ENCODE assay signal across 1 cellular context in the genomic region with DNA sequence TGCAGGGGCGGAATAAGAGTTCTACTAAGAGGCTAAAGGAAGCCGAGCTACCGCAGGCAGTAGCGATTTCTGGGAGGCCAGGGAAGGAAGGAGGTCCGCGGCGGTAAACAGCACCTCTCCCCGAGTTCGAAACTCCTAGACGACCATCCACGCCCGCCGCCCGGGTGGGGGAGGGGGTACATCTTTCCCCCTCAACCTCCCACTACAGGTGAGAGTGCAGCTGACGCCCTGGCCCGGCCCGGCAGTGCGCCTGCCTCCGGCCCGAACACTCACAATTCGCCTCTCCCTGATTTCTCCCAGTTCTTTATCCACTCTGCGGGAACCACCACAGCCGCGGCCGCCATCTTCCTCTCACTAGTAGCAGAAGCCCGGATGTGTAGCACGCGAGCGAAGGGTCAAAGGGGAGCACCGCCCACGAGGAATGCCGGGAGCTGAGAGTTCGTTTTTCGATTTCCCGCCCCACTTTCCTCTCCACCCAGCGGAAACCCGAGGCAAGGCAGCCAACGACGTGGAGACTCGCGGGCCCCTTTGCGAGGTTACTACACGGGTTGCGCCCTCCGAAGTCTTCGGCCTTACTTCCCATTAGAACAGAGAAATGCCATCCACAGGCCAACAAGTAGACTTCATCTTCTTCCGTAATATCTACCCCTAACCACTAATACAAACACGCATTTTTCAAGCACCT.
TF ChIP-seq lines count a peak whose summit lies in the region.

A gene with protein sequence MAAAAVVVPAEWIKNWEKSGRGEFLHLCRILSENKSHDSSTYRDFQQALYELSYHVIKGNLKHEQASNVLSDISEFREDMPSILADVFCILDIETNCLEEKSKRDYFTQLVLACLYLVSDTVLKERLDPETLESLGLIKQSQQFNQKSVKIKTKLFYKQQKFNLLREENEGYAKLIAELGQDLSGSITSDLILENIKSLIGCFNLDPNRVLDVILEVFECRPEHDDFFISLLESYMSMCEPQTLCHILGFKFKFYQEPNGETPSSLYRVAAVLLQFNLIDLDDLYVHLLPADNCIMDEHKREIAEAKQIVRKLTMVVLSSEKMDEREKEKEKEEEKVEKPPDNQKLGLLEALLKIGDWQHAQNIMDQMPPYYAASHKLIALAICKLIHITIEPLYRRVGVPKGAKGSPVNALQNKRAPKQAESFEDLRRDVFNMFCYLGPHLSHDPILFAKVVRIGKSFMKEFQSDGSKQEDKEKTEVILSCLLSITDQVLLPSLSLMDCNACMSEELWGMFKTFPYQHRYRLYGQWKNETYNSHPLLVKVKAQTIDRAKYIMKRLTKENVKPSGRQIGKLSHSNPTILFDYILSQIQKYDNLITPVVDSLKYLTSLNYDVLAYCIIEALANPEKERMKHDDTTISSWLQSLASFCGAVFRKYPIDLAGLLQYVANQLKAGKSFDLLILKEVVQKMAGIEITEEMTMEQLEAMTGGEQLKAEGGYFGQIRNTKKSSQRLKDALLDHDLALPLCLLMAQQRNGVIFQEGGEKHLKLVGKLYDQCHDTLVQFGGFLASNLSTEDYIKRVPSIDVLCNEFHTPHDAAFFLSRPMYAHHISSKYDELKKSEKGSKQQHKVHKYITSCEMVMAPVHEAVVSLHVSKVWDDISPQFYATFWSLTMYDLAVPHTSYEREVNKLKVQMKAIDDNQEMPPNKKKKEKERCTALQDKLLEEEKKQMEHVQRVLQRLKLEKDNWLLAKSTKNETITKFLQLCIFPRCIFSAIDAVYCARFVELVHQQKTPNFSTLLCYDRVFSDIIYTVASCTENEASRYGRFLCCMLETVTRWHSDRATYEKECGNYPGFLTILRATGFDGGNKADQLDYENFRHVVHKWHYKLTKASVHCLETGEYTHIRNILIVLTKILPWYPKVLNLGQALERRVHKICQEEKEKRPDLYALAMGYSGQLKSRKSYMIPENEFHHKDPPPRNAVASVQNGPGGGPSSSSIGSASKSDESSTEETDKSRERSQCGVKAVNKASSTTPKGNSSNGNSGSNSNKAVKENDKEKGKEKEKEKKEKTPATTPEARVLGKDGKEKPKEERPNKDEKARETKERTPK (N-terminal part only) (minus strand): TSS at position 374 of the 685 bp plus-strand sequence. CDS start 30 bp downstream, at position 344.

TF ChIP-seq in Ishikawa, 13 proteins besides CTCF, POLR2A, EP300 and RAD21 (continued from another document):
- TF ChIP-seq, protein P1, sequence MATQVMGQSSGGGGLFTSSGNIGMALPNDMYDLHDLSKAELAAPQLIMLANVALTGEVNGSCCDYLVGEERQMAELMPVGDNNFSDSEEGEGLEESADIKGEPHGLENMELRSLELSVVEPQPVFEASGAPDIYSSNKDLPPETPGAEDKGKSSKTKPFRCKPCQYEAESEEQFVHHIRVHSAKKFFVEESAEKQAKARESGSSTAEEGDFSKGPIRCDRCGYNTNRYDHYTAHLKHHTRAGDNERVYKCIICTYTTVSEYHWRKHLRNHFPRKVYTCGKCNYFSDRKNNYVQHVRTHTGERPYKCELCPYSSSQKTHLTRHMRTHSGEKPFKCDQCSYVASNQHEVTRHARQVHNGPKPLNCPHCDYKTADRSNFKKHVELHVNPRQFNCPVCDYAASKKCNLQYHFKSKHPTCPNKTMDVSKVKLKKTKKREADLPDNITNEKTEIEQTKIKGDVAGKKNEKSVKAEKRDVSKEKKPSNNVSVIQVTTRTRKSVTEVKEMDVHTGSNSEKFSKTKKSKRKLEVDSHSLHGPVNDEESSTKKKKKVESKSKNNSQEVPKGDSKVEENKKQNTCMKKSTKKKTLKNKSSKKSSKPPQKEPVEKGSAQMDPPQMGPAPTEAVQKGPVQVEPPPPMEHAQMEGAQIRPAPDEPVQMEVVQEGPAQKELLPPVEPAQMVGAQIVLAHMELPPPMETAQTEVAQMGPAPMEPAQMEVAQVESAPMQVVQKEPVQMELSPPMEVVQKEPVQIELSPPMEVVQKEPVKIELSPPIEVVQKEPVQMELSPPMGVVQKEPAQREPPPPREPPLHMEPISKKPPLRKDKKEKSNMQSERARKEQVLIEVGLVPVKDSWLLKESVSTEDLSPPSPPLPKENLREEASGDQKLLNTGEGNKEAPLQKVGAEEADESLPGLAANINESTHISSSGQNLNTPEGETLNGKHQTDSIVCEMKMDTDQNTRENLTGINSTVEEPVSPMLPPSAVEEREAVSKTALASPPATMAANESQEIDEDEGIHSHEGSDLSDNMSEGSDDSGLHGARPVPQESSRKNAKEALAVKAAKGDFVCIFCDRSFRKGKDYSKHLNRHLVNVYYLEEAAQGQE (IDR thresholded peaks at IDR 0.05; ENCODE audit: low read depth) = no peak
- TF ChIP-seq TAF1 (IDR thresholded peaks at IDR 0.05; ENCODE audit: low read depth) = peak; percentile 81
- TF ChIP-seq YY1 (IDR thresholded peaks at IDR 0.05; ENCODE audit: low read depth) = peak; percentile 91
- TF ChIP-seq TEAD4 (IDR thresholded peaks at IDR 0.05) = no peak
